Comparison of ENCODE assay signal across 8 cellular contexts in the genomic region with DNA sequence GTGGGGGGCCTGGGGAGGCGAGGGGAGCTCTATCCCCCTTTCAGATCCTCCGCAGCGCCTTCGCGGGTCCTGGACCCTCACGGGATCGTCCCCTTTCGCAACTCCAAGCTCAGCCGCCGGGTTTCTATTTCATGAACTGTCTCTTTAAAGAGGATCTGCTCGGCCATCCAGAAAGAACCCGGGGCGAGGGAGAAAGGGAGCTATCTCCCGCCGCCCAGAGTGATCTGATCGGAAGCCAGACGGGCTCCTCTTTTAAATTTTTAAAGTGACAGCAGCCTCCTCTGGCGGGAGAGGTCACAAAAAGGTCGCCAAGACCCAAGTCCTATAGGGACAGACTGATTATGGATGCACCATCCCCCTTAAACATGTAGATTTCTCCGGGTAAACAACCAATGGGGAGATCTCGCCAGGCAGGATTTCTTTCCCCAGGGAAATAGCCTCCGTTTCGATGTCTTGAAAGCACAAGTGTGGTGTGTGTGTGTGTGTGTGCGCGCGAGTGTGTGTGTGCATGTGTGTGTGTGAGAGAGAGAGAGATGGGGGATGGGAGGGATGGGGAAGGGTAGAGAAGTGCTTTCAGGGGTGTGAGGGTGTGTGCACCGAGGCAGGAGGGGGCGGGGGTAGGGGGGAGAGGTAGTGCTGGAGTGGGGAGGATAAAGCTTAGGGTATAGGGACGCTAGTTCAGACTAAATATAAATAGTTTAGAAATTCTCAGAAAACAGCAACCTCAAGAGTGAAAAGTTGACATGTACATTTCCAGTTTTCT.
A peak's percentile ranks its signal among the peaks of the same experiment; 100 is the strongest.
DNase-seq lines count a peak whose midpoint lies in the region; ATAC-seq lines count a peak whose summit lies in the region.

No MANE protein-coding gene starts in this region.

- DNase-seq in activated CD8-positive, alpha-beta memory T cell treated with anti-CD3 and anti-CD28 coated beads, Interleukin-2, amount 50 U/mL, for 48 hours, result peak; percentile 53
- no peak for DNase-seq in activated CD8-positive, alpha-beta memory T cell treated with anti-CD3 and anti-CD28 coated beads for 24 hours
- peak; percentile 18 for DNase-seq in NCI-H524 treated with DMSO at 0.1 percent for 48 hours (lab: John Stamatoyannopoulos, UW)
- peak; percentile 65 for DNase-seq in astrocyte of the hippocampus (ENCODE audit: low read depth, low spot score)
- DNase-seq in iPS DF 19.7 (ENCODE audit: low read depth, low spot score), result peak; percentile 82
- peak; percentile 78 for DNase-seq in renal cortical epithelial cell (ENCODE audit: low read depth)

- no peak for ATAC-seq in GM21367 (IDR thresholded peaks at IDR 0.05; ENCODE audit: unreplicated experiment)
- ATAC-seq in HG02981 (IDR thresholded peaks at IDR 0.05; ENCODE audit: unreplicated experiment), result no peak
